In the genomic region with DNA sequence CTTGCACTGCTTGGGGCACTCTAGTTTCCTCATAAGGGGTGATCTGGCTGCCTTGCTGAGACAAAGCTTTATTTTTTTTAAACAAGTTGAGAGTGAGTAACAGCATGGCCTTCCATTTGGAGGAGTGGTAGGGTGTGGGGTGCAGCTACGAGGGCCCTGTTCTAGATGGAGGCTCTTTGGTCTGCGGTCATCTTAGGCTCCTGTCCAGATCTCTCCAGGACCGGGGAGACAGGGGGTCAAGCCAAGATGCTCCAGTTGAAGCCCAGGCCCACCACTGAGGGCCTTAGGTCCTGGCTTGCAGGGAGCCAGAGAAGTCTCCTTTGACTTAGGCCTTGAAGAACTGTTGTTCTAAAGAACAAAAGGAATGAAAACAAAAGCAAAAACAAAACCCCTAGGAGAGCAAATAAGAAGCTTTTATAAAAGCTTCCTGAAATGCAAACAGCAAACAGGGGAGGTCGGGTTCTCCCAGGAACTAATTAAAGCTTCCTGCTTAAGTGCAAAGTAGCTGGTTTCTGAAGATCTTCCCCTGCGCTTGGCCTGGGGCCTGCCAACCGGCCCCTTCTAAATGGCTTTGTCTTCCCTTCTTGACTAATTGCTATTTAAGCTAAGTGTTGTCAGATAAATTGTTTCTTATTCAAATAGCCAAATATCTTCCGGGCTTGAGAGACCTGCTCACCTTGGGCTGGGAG, we compare ENCODE assay signal across 22 cellular contexts.
"Had no signal": no experiment of that assay in that cellular context is flagged by ENCODE, and none has a peak within 500 bp of the region (broad histone marks: within the 10 kb centered on the region; RNA-seq: fewer than 3 reads in every experiment).

No MANE protein-coding gene starts in this region.

- H3K4me3 Mint-ChIP-seq: activated CD4-positive, alpha-beta memory T cell treated with anti-CD3 and anti-CD28 coated beads for 36 hours; activated CD4-positive, alpha-beta T cell treated with anti-CD3 and anti-CD28 coated beads, Interleukin-2, amount 10 ng/mL, durations not matched to agents 7 days and 5 days; activated naive CD4-positive, alpha-beta T cell treated with anti-CD3 and anti-CD28 coated beads, Interleukin-2, amount 10 ng/mL, durations not matched to agents 7 days and 5 days; activated naive CD8-positive, alpha-beta T cell treated with anti-CD3 and anti-CD28 coated beads for 36 hours; activated T-cell treated with anti-CD3 and anti-CD28 coated beads, Interleukin-2, amount 50 U/mL, for 72 hours had no signal

- H3K36me3 Mint-ChIP-seq: activated naive CD4-positive, alpha-beta T cell treated with anti-CD3 and anti-CD28 coated beads, Interleukin-2, amount 10 ng/mL, durations not matched to agents 7 days and 5 days; activated naive CD8-positive, alpha-beta T cell treated with anti-CD3 and anti-CD28 coated beads for 36 hours had no signal

- H3K27ac Mint-ChIP-seq: activated CD4-positive, alpha-beta memory T cell treated with anti-CD3 and anti-CD28 coated beads for 36 hours; activated CD4-positive, alpha-beta T cell treated with anti-CD3 and anti-CD28 coated beads, Interleukin-2, amount 10 ng/mL, durations not matched to agents 7 days and 5 days; activated naive CD4-positive, alpha-beta T cell treated with anti-CD3 and anti-CD28 coated beads, Interleukin-2, amount 10 ng/mL, durations not matched to agents 7 days and 5 days; activated naive CD8-positive, alpha-beta T cell treated with anti-CD3 and anti-CD28 coated beads for 36 hours; activated T-cell treated with anti-CD3 and anti-CD28 coated beads, Interleukin-2, amount 50 U/mL, for 72 hours; activated T-helper 2 cell treated with anti-CD3 and anti-CD28 coated beads, Interferon-gamma antibody, Interleukin-2, Interleukin-4, amounts not matched to agents 10 μg/mL and 5 μg/mL and 100 μg/mL, durations not matched to agents 14 hours and 24 hours and 36 hours had no signal

- H3K4me1 Mint-ChIP-seq: activated CD4-positive, alpha-beta T cell treated with anti-CD3 and anti-CD28 coated beads, Interleukin-2, amount 10 ng/mL, durations not matched to agents 7 days and 5 days; activated naive CD4-positive, alpha-beta T cell treated with anti-CD3 and anti-CD28 coated beads, Interleukin-2, amount 10 ng/mL, durations not matched to agents 7 days and 5 days; activated naive CD8-positive, alpha-beta T cell treated with anti-CD3 and anti-CD28 coated beads for 36 hours had no signal

- H3K36me3 ChIP-seq: brain microvascular endothelial cell, cardiac muscle cell had no signal

- H3K27me3 Mint-ChIP-seq: activated CD4-positive, alpha-beta T cell treated with anti-CD3 and anti-CD28 coated beads, Interleukin-2, amount 10 ng/mL, durations not matched to agents 7 days and 5 days; activated naive CD4-positive, alpha-beta T cell treated with anti-CD3 and anti-CD28 coated beads, Interleukin-2, amount 10 ng/mL, durations not matched to agents 7 days and 5 days had no signal

- H3K27me3 ChIP-seq: brain microvascular endothelial cell, cardiac muscle cell had no signal

- H3K4me3 ChIP-seq: cardiac muscle cell, PC-9 had no signal

- H3K27ac ChIP-seq: brain microvascular endothelial cell, cardiac muscle cell, KMS-11, PC-9, VCaP had no signal

- DNase-seq: activated CD4-positive, alpha-beta memory T cell treated with anti-CD3 and anti-CD28 coated beads for 36 hours; activated CD4-positive, alpha-beta T cell treated with anti-CD3 and anti-CD28 coated beads, Interleukin-2, amount 10 ng/mL, durations not matched to agents 7 days and 5 days; activated CD4-positive, CD25-positive, alpha-beta regulatory T cell; activated CD8-positive, alpha-beta memory T cell treated with anti-CD3 and anti-CD28 coated beads for 24 hours; activated gamma-delta T cell treated with Interleukin-2 at 50 U/mL for 16 hours; activated naive CD4-positive, alpha-beta T cell treated with anti-CD3 and anti-CD28 coated beads, Interleukin-2, amount 10 ng/mL, durations not matched to agents 7 days and 5 days; activated naive CD8-positive, alpha-beta T cell treated with anti-CD3 and anti-CD28 coated beads for 36 hours; activated T-cell treated with anti-CD3 and anti-CD28 coated beads, Interleukin-2, amount 50 U/mL, for 72 hours; brain microvascular endothelial cell; cerebellar nuclear complex; NCI-H1092; NCI-H1417; NCI-H1694; NCI-H2029; NCI-H2107; NCI-H524; PC-9; SIG-M5 had no signal
